10 cellular contexts compared by ENCODE assay signal in genomic region chr2:2291500-2292260, GRCh38. TPM values are rescaled to one million over a fixed set of nuclear protein-coding genes. Genes with fewer than 3 reads are reported as not detected.
DNase-seq lines count a peak whose midpoint lies in the region; ATAC-seq and TF ChIP-seq lines count a peak whose summit lies in the region.
"Had no signal": no experiment of that assay in that cellular context is flagged by ENCODE, and none has a peak within 500 bp of the region (broad histone marks: within the 10 kb centered on the region; RNA-seq: fewer than 3 reads in every experiment).

No MANE protein-coding gene starts in this region.

- no peaks in the 10 kb centered on the region for H3K36me3 ChIP-seq in uterus

- H3K36me3 Mint-ChIP-seq in stimulated activated memory B cell treated with anti-CD40 and anti-IgM and Interleukin-4, amounts not matched to agents 10 μg/mL and 1 μg/mL and 100 μg/mL, for 72 hours = no peaks in the 10 kb centered on the region

- intact Hi-C loops in head of caudate nucleus (cut with DNase I) = no loop called here
- intact Hi-C loops in uterus (cut with DNase I; ENCODE audit: low total_unique reads) = no loop called here

- TF ChIP-seq POLR2A in uterus (IDR thresholded peaks at IDR 0.05) = no peak

- peak in 2 of 4 experiments; percentile 12 to 24 for TF ChIP-seq CTCF in uterus (IDR thresholded peaks at IDR 0.05)
- no peak for TF ChIP-seq CTCF in GM10248 (IDR thresholded peaks at IDR 0.05; ENCODE audit: control extremely low read depth, extremely low read depth, low read depth, missing control alignments)

- POLR2A ChIA-PET in GM10248 (lab: Yijun Ruan, JAX) = no interaction called here

- no peak overlapping the region for H3K4me3 ChIP-seq in uterus

- H3K27me3 Mint-ChIP-seq in stimulated activated memory B cell treated with anti-CD40 and anti-IgM and Interleukin-4, amounts not matched to agents 10 μg/mL and 1 μg/mL and 100 μg/mL, for 72 hours = no peaks in the 10 kb centered on the region

- H3K27ac ChIP-seq in uterus = no peak overlapping the region
- H3K27ac ChIP-seq: KMS-11 had no signal

- H3K9me3 Mint-ChIP-seq in stimulated activated memory B cell treated with anti-CD40 and anti-IgM and Interleukin-4, amounts not matched to agents 10 μg/mL and 1 μg/mL and 100 μg/mL, for 72 hours = peaks cover 6% of the 10 kb centered on the region

- H3K9me3 ChIP-seq in uterus = no peaks in the 10 kb centered on the region

- H3K27ac Mint-ChIP-seq in stimulated activated memory B cell treated with anti-CD40 and anti-IgM and Interleukin-4, amounts not matched to agents 10 μg/mL and 1 μg/mL and 100 μg/mL, for 72 hours = no peak overlapping the region

- DNase-seq in NCI-H1417 (lab: John Stamatoyannopoulos, UW) = peak; percentile 45 to 90 (median 75)
- DNase-seq in NCI-H1417 treated with DMSO at 0.1 percent for 48 hours (lab: John Stamatoyannopoulos, UW) = no peak
- DNase-seq in NCI-H748 treated with DMSO at 0.1 percent for 48 hours (lab: John Stamatoyannopoulos, UW) = peak; percentile 73
- DNase-seq in head of caudate nucleus = peak in 26 of 42 donors; percentile 27 to 71 (median 47)
- no peak for DNase-seq in uterus
- no peak for DNase-seq in GM10248 (ENCODE audit: extremely low spot score)
- DNase-seq in GM03348 (ENCODE audit: low spot score) = no peak
- DNase-seq: activated CD8-positive, alpha-beta memory T cell treated with anti-CD3 and anti-CD28 coated beads for 24 hours had no signal

- H3K4me1 Mint-ChIP-seq in stimulated activated memory B cell treated with anti-CD40 and anti-IgM and Interleukin-4, amounts not matched to agents 10 μg/mL and 1 μg/mL and 100 μg/mL, for 72 hours = no peaks in the 10 kb centered on the region

- no peak overlapping the region for H3K4me3 Mint-ChIP-seq in stimulated activated memory B cell treated with anti-CD40 and anti-IgM and Interleukin-4, amounts not matched to agents 10 μg/mL and 1 μg/mL and 100 μg/mL, for 72 hours

- ATAC-seq in stimulated activated memory B cell treated with anti-CD40 and anti-IgM and Interleukin-4, amounts not matched to agents 10 μg/mL and 1 μg/mL and 100 μg/mL, for 72 hours = peak; percentile 14

- H3K4me1 ChIP-seq in uterus = no peaks in the 10 kb centered on the region

- no peaks in the 10 kb centered on the region for H3K27me3 ChIP-seq in uterus

- CTCF ChIA-PET in GM10248 (lab: Yijun Ruan, JAX) = interaction anchor here (0.8 to 1.0 kb wide), 2 partner anchors 12 to 46 kb away, joined by 3 to 4 read pairs; no protein-coding TSS in a partner anchor

RNA-seq across cellular contexts. Expression of gene MYT1L, which starts 39.4 kb away (rescaled TPM):
- under 1 TPM in 1 of 4 donors, not detected in 3; 0.69 TPM for total RNA-seq in uterus

Comparison
In these comparisons a context has a peak if more than half of its experiments do, and no peak if none do; other contexts are left out.
1. DNase-seq: peak in NCI-H1417 (3 of 3), NCI-H748 treated with DMSO at 0.1 percent for 48 hours (single experiment) and head of caudate nucleus (26 of 42); none in NCI-H1417 treated with DMSO at 0.1 percent for 48 hours (single experiment), uterus (0 of 2), GM10248 (single experiment) and GM03348 (single experiment).